1 cellular context compared by ENCODE assay signal in the genomic region with DNA sequence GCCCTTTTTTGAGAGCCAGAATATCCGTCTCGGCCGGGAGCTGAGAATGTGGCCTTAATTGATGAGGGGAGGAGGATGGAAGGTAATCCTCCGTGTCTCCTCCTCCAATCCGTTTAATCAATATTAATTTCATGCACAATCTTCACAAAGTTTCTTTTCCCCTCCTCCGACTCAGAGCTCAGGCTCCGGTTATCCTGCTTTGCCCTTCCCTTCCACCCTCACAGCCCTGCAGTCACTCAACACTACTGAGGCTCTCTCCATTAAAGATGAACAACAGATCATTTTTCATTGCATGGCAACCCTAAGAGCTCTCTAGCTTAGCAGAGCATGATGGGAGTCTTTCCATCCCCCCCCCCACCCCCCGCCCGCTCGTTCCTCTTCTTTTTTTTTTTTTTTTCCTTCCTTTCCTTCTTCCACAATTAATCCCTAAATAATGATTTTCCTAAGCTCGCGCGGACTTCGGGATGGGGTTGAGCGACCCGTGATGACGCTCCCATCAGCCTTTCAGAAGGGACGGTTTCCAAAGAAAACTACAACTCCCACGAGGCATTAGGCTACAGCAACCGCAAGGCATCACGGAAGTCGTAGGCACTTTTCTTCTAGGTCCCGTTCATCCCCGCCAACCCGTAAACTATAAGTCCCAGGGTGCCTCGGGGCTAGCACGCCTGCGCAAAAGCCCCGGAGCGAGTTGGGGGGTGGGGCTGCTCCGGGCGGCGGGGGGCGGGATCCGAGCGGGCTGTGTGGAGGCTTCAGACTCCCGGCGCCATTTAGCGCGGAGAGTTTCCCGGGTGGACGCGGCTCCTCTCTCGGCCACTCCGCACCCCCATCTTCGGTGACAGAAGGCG.
TF ChIP-seq lines count a peak whose summit lies in the region.

A gene (plus strand): TSS at position 752 of the 845 bp plus-strand sequence. CDS start 987 bp downstream, outside the sequence.

TF ChIP-seq in GM12878, 131 proteins besides CTCF, POLR2A, EP300 and RAD21 (continued from another document):
- TF ChIP-seq, protein P1, sequence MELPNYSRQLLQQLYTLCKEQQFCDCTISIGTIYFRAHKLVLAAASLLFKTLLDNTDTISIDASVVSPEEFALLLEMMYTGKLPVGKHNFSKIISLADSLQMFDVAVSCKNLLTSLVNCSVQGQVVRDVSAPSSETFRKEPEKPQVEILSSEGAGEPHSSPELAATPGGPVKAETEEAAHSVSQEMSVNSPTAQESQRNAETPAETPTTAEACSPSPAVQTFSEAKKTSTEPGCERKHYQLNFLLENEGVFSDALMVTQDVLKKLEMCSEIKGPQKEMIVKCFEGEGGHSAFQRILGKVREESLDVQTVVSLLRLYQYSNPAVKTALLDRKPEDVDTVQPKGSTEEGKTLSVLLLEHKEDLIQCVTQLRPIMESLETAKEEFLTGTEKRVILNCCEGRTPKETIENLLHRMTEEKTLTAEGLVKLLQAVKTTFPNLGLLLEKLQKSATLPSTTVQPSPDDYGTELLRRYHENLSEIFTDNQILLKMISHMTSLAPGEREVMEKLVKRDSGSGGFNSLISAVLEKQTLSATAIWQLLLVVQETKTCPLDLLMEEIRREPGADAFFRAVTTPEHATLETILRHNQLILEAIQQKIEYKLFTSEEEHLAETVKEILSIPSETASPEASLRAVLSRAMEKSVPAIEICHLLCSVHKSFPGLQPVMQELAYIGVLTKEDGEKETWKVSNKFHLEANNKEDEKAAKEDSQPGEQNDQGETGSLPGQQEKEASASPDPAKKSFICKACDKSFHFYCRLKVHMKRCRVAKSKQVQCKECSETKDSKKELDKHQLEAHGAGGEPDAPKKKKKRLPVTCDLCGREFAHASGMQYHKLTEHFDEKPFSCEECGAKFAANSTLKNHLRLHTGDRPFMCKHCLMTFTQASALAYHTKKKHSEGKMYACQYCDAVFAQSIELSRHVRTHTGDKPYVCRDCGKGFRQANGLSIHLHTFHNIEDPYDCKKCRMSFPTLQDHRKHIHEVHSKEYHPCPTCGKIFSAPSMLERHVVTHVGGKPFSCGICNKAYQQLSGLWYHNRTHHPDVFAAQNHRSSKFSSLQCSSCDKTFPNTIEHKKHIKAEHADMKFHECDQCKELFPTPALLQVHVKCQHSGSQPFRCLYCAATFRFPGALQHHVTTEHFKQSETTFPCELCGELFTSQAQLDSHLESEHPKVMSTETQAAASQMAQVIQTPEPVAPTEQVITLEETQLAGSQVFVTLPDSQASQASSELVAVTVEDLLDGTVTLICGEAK (IDR thresholded peaks at IDR 0.05; ENCODE audit: borderline replicate concordance): peak; percentile 50; the same call in 1 of the 2 replicates
- TF ChIP-seq SIX5 (IDR thresholded peaks at IDR 0.05; ENCODE audit: low read depth, low read length, severe bottlenecking) (peak; percentile 99), STAT1 (conservative IDR thresholded peaks at IDR 0.05) (peak; percentile 52; the same call in 1 of the 2 replicates), SUZ12 (IDR thresholded peaks at IDR 0.05; ENCODE audit: unreplicated experiment) (no peak), SREBF1 (IDR thresholded peaks at IDR 0.05; ENCODE audit: low read length) (peak; percentile 66; the same call in 1 of the 2 replicates), CHD2 (IDR thresholded peaks at IDR 0.05; ENCODE audit: borderline replicate concordance, low read depth, low read length) (peak; percentile 79), IKZF2 (IDR thresholded peaks at IDR 0.05) (peak in 1 of 2 experiments; percentile 19; a peak in 1 of 4 replicates), YY1 (IDR thresholded peaks at IDR 0.05; ENCODE audit: low read depth, low read length) (peak; percentile 89), SUPT20H (IDR thresholded peaks at IDR 0.05; ENCODE audit: borderline replicate concordance, control insufficient read depth, low read depth, low read length) (no peak), KLF5 (IDR thresholded peaks at IDR 0.05; ENCODE audit: partially characterized antibody) (no peak), ASH2L (IDR thresholded peaks at IDR 0.05; ENCODE audit: borderline replicate concordance, low read depth) (0 out of 2 replicates have a peak, but pooled peaks have one; percentile 68), CREM (IDR thresholded peaks at IDR 0.05; ENCODE audit: low read depth) (peak; percentile 95), POLR2AphosphoS2 (IDR thresholded peaks at IDR 0.05; ENCODE audit: low read depth, low read length) (peak; percentile 89; the same call in 1 of the 2 replicates), SMAD1 (IDR thresholded peaks at IDR 0.05; ENCODE audit: low read depth, partially characterized antibody) (no peak), MYB (IDR thresholded peaks at IDR 0.05; ENCODE audit: borderline replicate concordance, low read depth, low read length) (0 out of 2 replicates have a peak, but pooled peaks have one; percentile 11), CBFB (IDR thresholded peaks at IDR 0.05; ENCODE audit: low read depth) (peak; percentile 76), TBL1XR1 (IDR thresholded peaks at IDR 0.05; ENCODE audit: low read depth, low read length) (peak; percentile 50; the same call in 1 of the 2 replicates), CHD1 (IDR thresholded peaks at IDR 0.05; ENCODE audit: low read depth, low read length) (0 out of 2 replicates have a peak, but pooled peaks have one; percentile 52), HCFC1 (IDR thresholded peaks at IDR 0.05; ENCODE audit: low read length) (peak; percentile 98), NFXL1 (IDR thresholded peaks at IDR 0.05; ENCODE audit: borderline replicate concordance) (no peak), POLR2AphosphoS5 (IDR thresholded peaks at IDR 0.05; ENCODE audit: low read length) (peak; percentile 96), ZNF384 (IDR thresholded peaks at IDR 0.05; ENCODE audit: borderline replicate concordance, low read depth, low read length) (peak; percentile 16; the same call in 1 of the 2 replicates), SMAD5 (IDR thresholded peaks at IDR 0.05; ENCODE audit: low read depth) (peak; percentile 65; the same call in 1 of the 2 replicates)
- TF ChIP-seq, protein P2, sequence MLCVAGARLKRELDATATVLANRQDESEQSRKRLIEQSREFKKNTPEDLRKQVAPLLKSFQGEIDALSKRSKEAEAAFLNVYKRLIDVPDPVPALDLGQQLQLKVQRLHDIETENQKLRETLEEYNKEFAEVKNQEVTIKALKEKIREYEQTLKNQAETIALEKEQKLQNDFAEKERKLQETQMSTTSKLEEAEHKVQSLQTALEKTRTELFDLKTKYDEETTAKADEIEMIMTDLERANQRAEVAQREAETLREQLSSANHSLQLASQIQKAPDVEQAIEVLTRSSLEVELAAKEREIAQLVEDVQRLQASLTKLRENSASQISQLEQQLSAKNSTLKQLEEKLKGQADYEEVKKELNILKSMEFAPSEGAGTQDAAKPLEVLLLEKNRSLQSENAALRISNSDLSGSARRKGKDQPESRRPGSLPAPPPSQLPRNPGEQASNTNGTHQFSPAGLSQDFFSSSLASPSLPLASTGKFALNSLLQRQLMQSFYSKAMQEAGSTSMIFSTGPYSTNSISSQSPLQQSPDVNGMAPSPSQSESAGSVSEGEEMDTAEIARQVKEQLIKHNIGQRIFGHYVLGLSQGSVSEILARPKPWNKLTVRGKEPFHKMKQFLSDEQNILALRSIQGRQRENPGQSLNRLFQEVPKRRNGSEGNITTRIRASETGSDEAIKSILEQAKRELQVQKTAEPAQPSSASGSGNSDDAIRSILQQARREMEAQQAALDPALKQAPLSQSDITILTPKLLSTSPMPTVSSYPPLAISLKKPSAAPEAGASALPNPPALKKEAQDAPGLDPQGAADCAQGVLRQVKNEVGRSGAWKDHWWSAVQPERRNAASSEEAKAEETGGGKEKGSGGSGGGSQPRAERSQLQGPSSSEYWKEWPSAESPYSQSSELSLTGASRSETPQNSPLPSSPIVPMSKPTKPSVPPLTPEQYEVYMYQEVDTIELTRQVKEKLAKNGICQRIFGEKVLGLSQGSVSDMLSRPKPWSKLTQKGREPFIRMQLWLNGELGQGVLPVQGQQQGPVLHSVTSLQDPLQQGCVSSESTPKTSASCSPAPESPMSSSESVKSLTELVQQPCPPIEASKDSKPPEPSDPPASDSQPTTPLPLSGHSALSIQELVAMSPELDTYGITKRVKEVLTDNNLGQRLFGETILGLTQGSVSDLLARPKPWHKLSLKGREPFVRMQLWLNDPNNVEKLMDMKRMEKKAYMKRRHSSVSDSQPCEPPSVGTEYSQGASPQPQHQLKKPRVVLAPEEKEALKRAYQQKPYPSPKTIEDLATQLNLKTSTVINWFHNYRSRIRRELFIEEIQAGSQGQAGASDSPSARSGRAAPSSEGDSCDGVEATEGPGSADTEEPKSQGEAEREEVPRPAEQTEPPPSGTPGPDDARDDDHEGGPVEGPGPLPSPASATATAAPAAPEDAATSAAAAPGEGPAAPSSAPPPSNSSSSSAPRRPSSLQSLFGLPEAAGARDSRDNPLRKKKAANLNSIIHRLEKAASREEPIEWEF (IDR thresholded peaks at IDR 0.05; ENCODE audit: insufficient replicate concordance, low read depth, low read length): peak; percentile 27
- TF ChIP-seq, protein P3, sequence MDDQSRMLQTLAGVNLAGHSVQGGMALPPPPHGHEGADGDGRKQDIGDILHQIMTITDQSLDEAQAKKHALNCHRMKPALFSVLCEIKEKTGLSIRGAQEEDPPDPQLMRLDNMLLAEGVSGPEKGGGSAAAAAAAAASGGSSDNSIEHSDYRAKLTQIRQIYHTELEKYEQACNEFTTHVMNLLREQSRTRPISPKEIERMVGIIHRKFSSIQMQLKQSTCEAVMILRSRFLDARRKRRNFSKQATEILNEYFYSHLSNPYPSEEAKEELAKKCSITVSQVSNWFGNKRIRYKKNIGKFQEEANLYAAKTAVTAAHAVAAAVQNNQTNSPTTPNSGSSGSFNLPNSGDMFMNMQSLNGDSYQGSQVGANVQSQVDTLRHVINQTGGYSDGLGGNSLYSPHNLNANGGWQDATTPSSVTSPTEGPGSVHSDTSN (IDR thresholded peaks at IDR 0.05; ENCODE audit: insufficient replicate concordance, low read depth, low read length): peak; percentile 25
- TF ChIP-seq, protein P4, sequence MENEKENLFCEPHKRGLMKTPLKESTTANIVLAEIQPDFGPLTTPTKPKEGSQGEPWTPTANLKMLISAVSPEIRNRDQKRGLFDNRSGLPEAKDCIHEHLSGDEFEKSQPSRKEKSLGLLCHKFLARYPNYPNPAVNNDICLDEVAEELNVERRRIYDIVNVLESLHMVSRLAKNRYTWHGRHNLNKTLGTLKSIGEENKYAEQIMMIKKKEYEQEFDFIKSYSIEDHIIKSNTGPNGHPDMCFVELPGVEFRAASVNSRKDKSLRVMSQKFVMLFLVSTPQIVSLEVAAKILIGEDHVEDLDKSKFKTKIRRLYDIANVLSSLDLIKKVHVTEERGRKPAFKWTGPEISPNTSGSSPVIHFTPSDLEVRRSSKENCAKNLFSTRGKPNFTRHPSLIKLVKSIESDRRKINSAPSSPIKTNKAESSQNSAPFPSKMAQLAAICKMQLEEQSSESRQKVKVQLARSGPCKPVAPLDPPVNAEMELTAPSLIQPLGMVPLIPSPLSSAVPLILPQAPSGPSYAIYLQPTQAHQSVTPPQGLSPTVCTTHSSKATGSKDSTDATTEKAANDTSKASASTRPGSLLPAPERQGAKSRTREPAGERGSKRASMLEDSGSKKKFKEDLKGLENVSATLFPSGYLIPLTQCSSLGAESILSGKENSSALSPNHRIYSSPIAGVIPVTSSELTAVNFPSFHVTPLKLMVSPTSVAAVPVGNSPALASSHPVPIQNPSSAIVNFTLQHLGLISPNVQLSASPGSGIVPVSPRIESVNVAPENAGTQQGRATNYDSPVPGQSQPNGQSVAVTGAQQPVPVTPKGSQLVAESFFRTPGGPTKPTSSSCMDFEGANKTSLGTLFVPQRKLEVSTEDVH (IDR thresholded peaks at IDR 0.05; ENCODE audit: low read depth, partially characterized antibody): no peak
